8 cellular contexts compared by ENCODE assay signal in the genomic region with DNA sequence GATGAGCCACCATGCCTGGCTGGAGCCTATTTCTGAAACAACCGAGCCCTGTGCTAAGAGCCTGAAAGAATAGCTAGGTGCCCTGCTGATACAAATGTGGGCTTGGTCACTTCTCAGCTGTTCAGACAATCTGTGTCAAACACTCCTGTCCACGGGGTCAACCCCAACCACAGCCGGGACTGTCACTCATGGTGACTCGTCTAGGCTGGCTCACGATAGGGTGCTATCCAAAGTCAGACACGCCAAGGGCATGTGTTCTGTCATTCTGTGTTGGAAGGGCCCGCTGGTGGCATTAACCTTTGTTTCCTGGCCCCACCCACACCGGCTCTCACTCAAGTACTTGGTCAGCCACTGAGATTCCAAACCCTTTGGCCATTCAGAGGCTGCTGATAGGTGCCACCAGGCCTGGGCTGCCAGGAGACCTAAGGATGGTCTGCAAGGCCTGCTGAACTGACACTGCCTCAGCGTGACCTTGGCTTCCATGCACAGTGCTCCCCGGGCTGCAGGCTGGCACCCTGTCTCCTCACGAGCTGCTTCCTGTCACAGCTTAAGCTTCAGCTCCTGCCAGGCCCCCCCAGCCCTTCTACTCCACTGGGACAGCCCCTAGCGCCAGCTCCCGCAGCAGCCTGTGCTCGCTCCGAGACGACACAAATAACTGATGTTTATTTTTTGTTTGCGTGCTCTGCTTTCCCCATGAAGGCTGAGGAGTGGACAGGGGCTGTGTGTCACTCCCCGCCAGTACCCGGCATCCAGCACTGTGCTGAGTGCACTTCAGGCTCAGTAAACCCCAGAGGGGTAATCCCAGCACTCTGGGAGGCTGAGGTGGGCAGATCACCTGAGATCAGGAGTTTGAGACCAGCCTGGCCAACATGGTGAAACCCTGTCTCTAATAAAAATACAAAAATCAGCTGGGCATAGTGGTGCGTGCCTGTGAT. TPM values are rescaled to one million over a fixed set of nuclear protein-coding genes. Genes with fewer than 3 reads are reported as not detected.
DNase-seq lines count a peak whose midpoint lies in the region; ATAC-seq, FAIRE-seq and TF ChIP-seq lines count a peak whose summit lies in the region.

No MANE protein-coding gene starts in this region.

- peaks cover under 1 to 18% (median 1%) of the 10 kb centered on the region in 3 donors for H3K4me1 ChIP-seq in pancreas

- no peaks in the 10 kb centered on the region for H3K27me3 ChIP-seq in pancreas

- peak; percentile 15 for TF ChIP-seq POLR2A in GM19193 (IDR thresholded peaks at IDR 0.05; ENCODE audit: extremely low read depth, insufficient read depth, insufficient read length)

- no peak overlapping the region for H3K4me3 ChIP-seq in pancreas

- no peaks in the 10 kb centered on the region for H3K9me3 ChIP-seq in pancreas

- 87 to 92% methylated on average over 20 of the region's 20 CpGs for WGBS in pancreas, 2 donors

- H3K36me3 Mint-ChIP-seq in chondrocyte (ENCODE audit: low read depth) = peaks cover 15% of the 10 kb centered on the region

- no peaks in the 10 kb centered on the region for H3K9me3 Mint-ChIP-seq in chondrocyte (ENCODE audit: low read depth)

- ATAC-seq in pancreas = no peak

- no peak for DNase-seq in RWPE1 (ENCODE audit: low spot score)
- DNase-seq in chondrocyte (ENCODE audit: low spot score) = peak; percentile 78
- peak; percentile 60 for DNase-seq in stimulated activated CD4-positive, alpha-beta T cell treated with anti-CD3 and anti-CD28 coated beads, Interleukin-4, amount 100 ng/mL, for 24 hours
- DNase-seq in germinal center (ENCODE audit: low spot score) = no peak
- DNase-seq in NCI-H1436 treated with DMSO at 0.1 percent for 48 hours (lab: John Stamatoyannopoulos, UW) = no peak
- DNase-seq in AG08395 (ENCODE audit: low spot score) = no peak
- no peak for DNase-seq in pancreas

- peaks cover 0 to 8% (median 0%) of the 10 kb centered on the region in 3 donors for H3K36me3 ChIP-seq in pancreas

- intact Hi-C loops in pancreas (cut with DNase I) = loop anchor here in 1 of 3 donors (10.0 kb wide), 1 partner anchor 246 kb away; no protein-coding TSS in a partner anchor

- H3K27ac ChIP-seq in RWPE1 (peak overlapping the region; percentile 99), pancreas (no peak overlapping the region)

- no peaks in the 10 kb centered on the region for H3K27me3 Mint-ChIP-seq in chondrocyte (ENCODE audit: low read depth)

- no peak for FAIRE-seq in pancreas (lab: Jason Lieb, UNC)

- H3K27ac Mint-ChIP-seq in chondrocyte (ENCODE audit: unreplicated experiment) = no peak overlapping the region

- CTCF ChIA-PET in RWPE1 (lab: Yijun Ruan, JAX) = no interaction called here

- TF ChIP-seq CTCF in RWPE1 (conservative IDR thresholded peaks at IDR 0.05; ENCODE audit: low read depth) (no peak), chondrocyte (IDR thresholded peaks at IDR 0.05) (no peak), pancreas (IDR thresholded peaks at IDR 0.05) (no peak)

- POLR2A ChIA-PET in RWPE1 (lab: Yijun Ruan, JAX; ENCODE audit: low non-redundant PET) = no interaction called here

- no peak overlapping the region for H3K4me3 Mint-ChIP-seq in chondrocyte (ENCODE audit: unreplicated experiment)

- H3K4me1 Mint-ChIP-seq in chondrocyte (ENCODE audit: low read depth) = peaks cover 54% of the 10 kb centered on the region

RNA-seq across cellular contexts. Expression of gene CDC42BPG, which starts 14.3 kb away (rescaled TPM):
- total RNA-seq in chondrocyte (0.17 to 0.46 TPM (median 0.35 TPM) in 3 replicates), pancreas (10 to 100 TPM in 5 of 6 donors, 1 to 10 TPM in 1; 9.7 to 16.8 (median 12.7) TPM)
- polyA plus RNA-seq in pancreas = 10 to 100 TPM; 11.6 to 23.8 TPM

RNA-seq across cellular contexts. Expression of gene EHD1, which starts 19.7 kb away (rescaled TPM):
- 78.9 to 129 TPM (median 111 TPM) in 3 replicates for total RNA-seq in chondrocyte
- total RNA-seq in pancreas = 10 to 100 TPM; 13.8 to 22.1 (median 17.9) TPM
- 10 to 100 TPM; 10.1 to 10.6 TPM for polyA plus RNA-seq in pancreas

RNA-seq across cellular contexts. Expression of gene MEN1, which starts 48.4 kb away (rescaled TPM):
- 19.5 to 26.4 TPM (median 20.4 TPM) in 3 replicates for total RNA-seq in chondrocyte
- 10 to 100 TPM in 5 of 6 donors, 1 to 10 TPM in 1; 8.7 to 21.2 (median 12.6) TPM for total RNA-seq in pancreas
- 10 to 100 TPM; 22.8 to 25.3 TPM for polyA plus RNA-seq in pancreas

RNA-seq across cellular contexts. Expression of gene MAP4K2, which starts 55.7 kb away (rescaled TPM):
- total RNA-seq in chondrocyte = 11.3 to 17.8 TPM (median 13.4 TPM) in 3 replicates
- total RNA-seq in pancreas = 1 to 10 TPM; 6.1 to 8.6 (median 7.0) TPM
- 10 to 100 TPM; 19.5 to 24.0 TPM for polyA plus RNA-seq in pancreas

RNA-seq across cellular contexts. Expression of gene ATG2A, which starts 58.3 kb away (rescaled TPM):
- 15.2 to 21.9 TPM (median 16.3 TPM) in 3 replicates for total RNA-seq in chondrocyte
- total RNA-seq in pancreas = 10 to 100 TPM; 13.3 to 18.4 (median 15.5) TPM
- polyA plus RNA-seq in pancreas = 10 to 100 TPM; 33.1 to 34.1 TPM

Comparison
In these comparisons a context has a peak if more than half of its experiments do, and no peak if none do; other contexts are left out.
1. DNase-seq: peak in chondrocyte (single experiment) and stimulated activated CD4-positive, alpha-beta T cell treated with anti-CD3 and anti-CD28 coated beads, Interleukin-4, amount 100 ng/mL, for 24 hours (single experiment); none in RWPE1 (single experiment), germinal center (single experiment), NCI-H1436 treated with DMSO at 0.1 percent for 48 hours (single experiment), AG08395 (single experiment) and pancreas (0 of 6).